12 cellular contexts compared by ENCODE assay signal in genomic region chr3:134367412-134367811, GRCh38. TPM values are rescaled to one million over a fixed set of nuclear protein-coding genes. Genes with fewer than 3 reads are reported as not detected.
DNase-seq lines count a peak whose midpoint lies in the region; ATAC-seq and TF ChIP-seq lines count a peak whose summit lies in the region.
"Had no signal": no experiment of that assay in that cellular context is flagged by ENCODE, and none has a peak within 500 bp of the region (broad histone marks: within the 10 kb centered on the region; RNA-seq: fewer than 3 reads in every experiment).

No MANE protein-coding gene starts in this region.

- ATAC-seq in foreskin keratinocyte: no peak
- ATAC-seq: WTC11 had no signal

- 75 to 88% (median 81%) methylated on average over 5 to 7 of the region's 7 CpGs for WGBS in spleen, 5 donors

- H3K36me3 ChIP-seq in GM06990 (ENCODE audit: control insufficient read depth, insufficient read depth, low read length): no peaks in the 10 kb centered on the region
- peaks cover 0 to 84% (median 26%) of the 10 kb centered on the region in 6 donors for H3K36me3 ChIP-seq in spleen
- peaks cover 96% of the 10 kb centered on the region for H3K36me3 ChIP-seq in MG63

- intact Hi-C loops in spleen (cut with DNase I; ENCODE audit: low total_unique reads): no loop called here

- DNase-seq in GM06990 (ENCODE audit: extremely low read depth, insufficient read length) (no peak), astrocyte of the cerebellum (ENCODE audit: low read depth) (no peak), kidney tubule cell (ENCODE audit: low spot score) (peak; percentile 12), spleen (peak; percentile 64), foreskin keratinocyte (no peak), MG63 (no peak), NCI-H510A (lab: John Stamatoyannopoulos, UW) (no peak)
- DNase-seq in central memory CD4-positive, alpha-beta T cell: no peak
- DNase-seq: NCI-H2171 treated with DMSO at 0.1 percent for 48 hours, nephron progenitor cell, RPMI8226 had no signal

- TF ChIP-seq POLR2A in spleen (IDR thresholded peaks at IDR 0.05): no peak

- H3K4me3 ChIP-seq in GM06990 (replicated peaks; ENCODE audit: low read depth, low read length) (no peak overlapping the region), astrocyte of the cerebellum (ENCODE audit: low read depth, low read length) (no peak overlapping the region), spleen (no peak overlapping the region), MG63 (no peak overlapping the region)

- H3K9me3 ChIP-seq in spleen (no peaks in the 10 kb centered on the region), MG63 (no peaks in the 10 kb centered on the region)

- peaks cover 40 to 99% (median 80%) of the 10 kb centered on the region in 6 donors for H3K4me1 ChIP-seq in spleen
- H3K4me1 ChIP-seq in foreskin keratinocyte: peaks cover 51% of the 10 kb centered on the region

- in situ Hi-C loops in astrocyte of the cerebellum (cut with HindIII; ENCODE audit: low sequenced_read_pairs): no loop called here

- H3K27me3 ChIP-seq in GM06990 (replicated peaks; ENCODE audit: control insufficient read depth, insufficient read depth, low read length) (peaks cover 2% of the 10 kb centered on the region), spleen (replicated peaks in 1 of 7) (peaks cover 0 to 31% (median 6%) of the 10 kb centered on the region in 7 donors), foreskin keratinocyte (no peaks in the 10 kb centered on the region), MG63 (no peaks in the 10 kb centered on the region)

- peak; percentile 4 for TF ChIP-seq CTCF in GM06990 (IDR thresholded peaks at IDR 0.05; ENCODE audit: insufficient read depth, low read length, poor library complexity, severe bottlenecking)
- peak; percentile 40 for TF ChIP-seq CTCF in astrocyte of the cerebellum (IDR thresholded peaks at IDR 0.05; ENCODE audit: low read depth, low read length, missing control alignments)
- no peak for TF ChIP-seq CTCF in spleen (IDR thresholded peaks at IDR 0.05 in 8 of 11, conservative IDR thresholded peaks at IDR 0.05 in 3 of 11)
- no peak for TF ChIP-seq CTCF in foreskin keratinocyte (conservative IDR thresholded peaks at IDR 0.05)

- H3K27ac ChIP-seq in spleen (peak overlapping the region in 6 of 8 donors; percentile 7 to 96 (median 86)), foreskin keratinocyte (no peak overlapping the region)

RNA-seq across cellular contexts. Expression of gene AMOTL2, which starts 6.8 kb away (rescaled TPM):
- 10 to 100 TPM; 27.5 to 83.4 (median 53.1) TPM for total RNA-seq in spleen
- polyA plus RNA-seq in spleen: 10 to 100 TPM in 1 of 3 donors, 1 to 10 TPM in 2; 3.8 to 15.7 (median 6.0) TPM
- 79.5 and 86.7 TPM in 2 replicates for total RNA-seq in foreskin keratinocyte
- polyA plus RNA-seq in foreskin keratinocyte: 22.1 and 29.6 TPM in 2 replicates
- 172 and 180 TPM in 2 replicates for total RNA-seq in MG63 (2014; rRNA removed; shearing (Covaris generic); ENCODE audit: low replicate concordance)

Comparison
In these comparisons a context has a peak if more than half of its experiments do, and no peak if none do; other contexts are left out.
1. DNase-seq: peak in kidney tubule cell (single experiment) and spleen (single experiment); none in GM06990 (single experiment), astrocyte of the cerebellum (single experiment), foreskin keratinocyte (0 of 2), central memory CD4-positive, alpha-beta T cell (single experiment), MG63 (single experiment) and NCI-H510A (single experiment).
2. CTCF ChIP-seq: peak in GM06990 (single experiment) and astrocyte of the cerebellum (single experiment); none in spleen (0 of 11) and foreskin keratinocyte (single experiment).